10 cellular contexts compared by ENCODE assay signal in genomic region chr2:174615951-174616436, GRCh38. TPM values are rescaled to one million over a fixed set of nuclear protein-coding genes. Genes with fewer than 3 reads are reported as not detected.
DNase-seq lines count a peak whose midpoint lies in the region; ATAC-seq and TF ChIP-seq lines count a peak whose summit lies in the region.
"Had no signal": no experiment of that assay in that cellular context is flagged by ENCODE, and none has a peak within 500 bp of the region (broad histone marks: within the 10 kb centered on the region; RNA-seq: fewer than 3 reads in every experiment).

No MANE protein-coding gene starts in this region.

- intact Hi-C loops in ovary (cut with DNase I) = no loop called here

- H3K4me3 Mint-ChIP-seq in activated T-cell treated with anti-CD3 and anti-CD28 coated beads, Interleukin-2, amount 50 U/mL, for 24 hours = no peak overlapping the region
- peak overlapping the region; percentile 50 for H3K4me3 Mint-ChIP-seq in T-helper 2 cell treated with Interferon-gamma antibody and Interleukin-4, amounts not matched to agents 5 μg/mL and 100 μg/mL, for 36 hours

- H3K9me3 ChIP-seq in thoracic aorta = no peaks in the 10 kb centered on the region
- H3K9me3 ChIP-seq in ovary = no peaks in the 10 kb centered on the region
- H3K9me3 ChIP-seq: SJCRH30 had no signal

- H3K4me1 ChIP-seq in thoracic aorta (ENCODE audit: control insufficient read depth in 1 of 2, low read depth in 2 of 2) (peaks cover 53 to 60% of the 10 kb centered on the region in 2 donors), ovary (ENCODE audit: insufficient read depth) (peaks cover 2% of the 10 kb centered on the region)
- H3K4me1 ChIP-seq: parathyroid adenoma, SJCRH30 had no signal

- peaks cover 82% of the 10 kb centered on the region for H3K36me3 Mint-ChIP-seq in activated T-cell treated with anti-CD3 and anti-CD28 coated beads, Interleukin-2, amount 50 U/mL, for 24 hours (ENCODE audit: low read depth)
- peaks cover 65% of the 10 kb centered on the region for H3K36me3 Mint-ChIP-seq in T-helper 2 cell treated with Interferon-gamma antibody and Interleukin-4, amounts not matched to agents 5 μg/mL and 100 μg/mL, for 36 hours (ENCODE audit: low read depth)

- TF ChIP-seq POLR2A in ovary (IDR thresholded peaks at IDR 0.05) = no peak

- H3K36me3 ChIP-seq in thoracic aorta (no peaks in the 10 kb centered on the region), ovary (no peaks in the 10 kb centered on the region)
- H3K36me3 ChIP-seq: SJCRH30 had no signal

- H3K27ac ChIP-seq in thoracic aorta (peak overlapping the region; percentile 73 to 75), ovary (no peak overlapping the region)
- H3K27ac ChIP-seq: parathyroid adenoma, SJCRH30 had no signal

- peak overlapping the region; percentile 87 for H3K27ac Mint-ChIP-seq in activated T-cell treated with anti-CD3 and anti-CD28 coated beads, Interleukin-2, amount 50 U/mL, for 24 hours
- peak overlapping the region; percentile 74 for H3K27ac Mint-ChIP-seq in T-helper 2 cell treated with Interferon-gamma antibody and Interleukin-4, amounts not matched to agents 5 μg/mL and 100 μg/mL, for 36 hours

- 61 to 66% (median 65%) methylated on average over 4 of the region's 4 CpGs for WGBS in ovary, 3 donors

- ATAC-seq in thoracic aorta (ENCODE audit: insufficient number of reproducible peaks, low FRiP score, low read depth) (no peak), HG03175 (IDR thresholded peaks at IDR 0.05; ENCODE audit: unreplicated experiment) (no peak), HG03521 (IDR thresholded peaks at IDR 0.05; ENCODE audit: unreplicated experiment) (no peak)

- no peak for TF ChIP-seq EP300 in ovary (IDR thresholded peaks at IDR 0.05)

- no peaks in the 10 kb centered on the region for H3K27me3 Mint-ChIP-seq in activated T-cell treated with anti-CD3 and anti-CD28 coated beads, Interleukin-2, amount 50 U/mL, for 24 hours
- H3K27me3 Mint-ChIP-seq in T-helper 2 cell treated with Interferon-gamma antibody and Interleukin-4, amounts not matched to agents 5 μg/mL and 100 μg/mL, for 36 hours (ENCODE audit: low read depth) = no peaks in the 10 kb centered on the region

- H3K9me3 Mint-ChIP-seq in activated T-cell treated with anti-CD3 and anti-CD28 coated beads, Interleukin-2, amount 50 U/mL, for 24 hours = no peaks in the 10 kb centered on the region
- H3K9me3 Mint-ChIP-seq in T-helper 2 cell treated with Interferon-gamma antibody and Interleukin-4, amounts not matched to agents 5 μg/mL and 100 μg/mL, for 36 hours = no peaks in the 10 kb centered on the region

- H3K4me3 ChIP-seq in fibroblast of the aortic adventitia (ENCODE audit: low read depth, low read length) (no peak overlapping the region), thoracic aorta (peak overlapping the region; percentile 20), ovary (no peak overlapping the region)
- H3K4me3 ChIP-seq: SJCRH30 had no signal

- H3K27me3 ChIP-seq in thoracic aorta (replicated peaks; ENCODE audit: insufficient read depth) = no peaks in the 10 kb centered on the region
- H3K27me3 ChIP-seq in ovary = no peaks in the 10 kb centered on the region
- H3K27me3 ChIP-seq: SJCRH30 had no signal

- H3K4me1 Mint-ChIP-seq in activated T-cell treated with anti-CD3 and anti-CD28 coated beads, Interleukin-2, amount 50 U/mL, for 24 hours (ENCODE audit: low read depth) = peaks cover 89% of the 10 kb centered on the region
- peaks cover 70% of the 10 kb centered on the region for H3K4me1 Mint-ChIP-seq in T-helper 2 cell treated with Interferon-gamma antibody and Interleukin-4, amounts not matched to agents 5 μg/mL and 100 μg/mL, for 36 hours (ENCODE audit: low read depth)

- DNase-seq in activated T-cell treated with anti-CD3 and anti-CD28 coated beads, Interleukin-2, amount 50 U/mL, for 24 hours = no peak
- DNase-seq in activated T-cell treated with anti-CD3 and anti-CD28 coated beads for 4 hours (no peak), fibroblast of the aortic adventitia (ENCODE audit: low read depth) (peak; percentile 86), thoracic aorta (ENCODE audit: low spot score) (no peak), ovary (no peak)
- no peak for DNase-seq in T-helper 2 cell treated with Interferon-gamma antibody and Interleukin-4, amounts not matched to agents 5 μg/mL and 100 μg/mL, for 36 hours (ENCODE audit: low spot score)

- TF ChIP-seq CTCF in fibroblast of the aortic adventitia (IDR thresholded peaks at IDR 0.05; ENCODE audit: insufficient read depth, low read length) = no peak
- no peak for TF ChIP-seq CTCF in thoracic aorta (IDR thresholded peaks at IDR 0.05)
- TF ChIP-seq CTCF in ovary (IDR thresholded peaks at IDR 0.05) = no peak

RNA-seq across cellular contexts. Expression of gene WIPF1, which starts 18.4 kb away (rescaled TPM):
- total RNA-seq in fibroblast of the aortic adventitia (ENCODE audit: low replicate concordance) = 20.5 and 24.6 TPM in 2 replicates
- total RNA-seq in thoracic aorta = 10 to 100 TPM; 50.4 to 58.8 TPM
- 10 to 100 TPM in 6 of 7 donors, 1 to 10 TPM in 1; 9.7 to 42.6 (median 24.4) TPM for total RNA-seq in ovary
- polyA plus RNA-seq in ovary = 10 to 100 TPM; 13.3 to 34.7 TPM

Comparison
In these comparisons a context has a peak if more than half of its experiments do, and no peak if none do; other contexts are left out.
1. H3K27ac ChIP-seq: peak in thoracic aorta (2 of 2); none in ovary (0 of 2).